20 cellular contexts compared by ENCODE assay signal in the genomic region with DNA sequence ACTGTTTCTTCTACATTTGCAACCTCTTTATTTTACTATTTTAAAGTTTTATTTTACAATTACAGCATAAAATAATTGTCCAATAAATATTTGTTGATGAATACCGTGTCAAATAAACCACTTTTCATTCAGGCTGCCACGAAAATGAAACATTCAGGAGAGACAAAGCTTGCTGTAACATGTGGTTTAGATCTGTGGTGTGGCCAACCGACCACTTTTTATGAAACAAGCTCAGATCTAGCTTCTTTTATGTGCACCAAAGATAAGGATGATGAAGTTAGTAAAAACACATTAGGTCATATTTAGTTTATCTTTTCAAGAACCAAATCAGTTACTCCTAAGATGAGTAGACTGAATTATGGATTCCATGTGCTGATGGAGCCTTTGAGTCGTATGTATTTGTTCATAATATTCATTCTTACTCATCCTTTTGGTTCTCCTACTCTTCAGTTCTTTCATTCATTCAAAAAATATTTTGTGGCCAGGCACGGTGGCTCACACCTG.
"Had no signal": no experiment of that assay in that cellular context is flagged by ENCODE, and none has a peak within 500 bp of the region (broad histone marks: within the 10 kb centered on the region; RNA-seq: fewer than 3 reads in every experiment).

No MANE protein-coding gene starts in this region.

- H3K9me3 ChIP-seq: left ventricle myocardium inferior, lower lobe of right lung, right atrium auricular region, sigmoid colon, testis, tibial nerve, upper lobe of right lung, vagina had no signal

- H3K27me3 ChIP-seq: right atrium auricular region, sigmoid colon, testis, tibial nerve, upper lobe of right lung, vagina had no signal

- H3K27ac ChIP-seq: foreskin keratinocyte, left ventricle myocardium inferior, lower lobe of right lung, right atrium auricular region, sigmoid colon, skin epidermis, testis, tibial nerve, upper lobe of right lung, vagina had no signal

- H3K4me1 ChIP-seq: foreskin keratinocyte, lower lobe of right lung, sigmoid colon, testis, upper lobe of right lung, vagina had no signal

- ATAC-seq: foreskin keratinocyte; lower lobe of right lung; stimulated activated naive B cell treated with anti-CD40 and anti-IgM and Interleukin-4, amounts not matched to agents 10 μg/mL and 1 μg/mL and 100 μg/mL, for 72 hours; stimulated activated naive CD8-positive, alpha-beta T cell treated with anti-CD3 and anti-CD28 coated beads, Interleukin-15, amount 100 ng/mL, for 72 hours; upper lobe of right lung had no signal

- DNase-seq: effector CD4-positive, alpha-beta T cell; endodermal cell; erythroblast; foreskin keratinocyte; immature natural killer cell; left ventricle myocardium inferior; lower lobe of right lung; midbrain; posterior cingulate gyrus; sigmoid colon; stimulated activated CD4-positive, alpha-beta T cell treated with anti-CD3 and anti-CD28 coated beads, Interleukin-2, amount 100 ng/mL, for 24 hours; stimulated activated CD4-positive, alpha-beta T cell treated with anti-CD3 and anti-CD28 coated beads, Interleukin-4, amount 100 ng/mL, for 4 hours; stimulated activated naive B cell treated with anti-CD40 and anti-IgM and Interleukin-4, amounts not matched to agents 10 μg/mL and 1 μg/mL and 100 μg/mL, for 72 hours; stimulated activated naive CD8-positive, alpha-beta T cell treated with anti-CD3 and anti-CD28 coated beads, Interleukin-15, amount 100 ng/mL, for 72 hours; testis; upper lobe of right lung had no signal

- H3K36me3 ChIP-seq: left ventricle myocardium inferior, lower lobe of right lung, right atrium auricular region, sigmoid colon, tibial nerve, upper lobe of right lung, vagina had no signal

- H3K4me3 ChIP-seq: left ventricle myocardium inferior, lower lobe of right lung, right atrium auricular region, sigmoid colon, skin epidermis, testis, tibial nerve, upper lobe of right lung, vagina had no signal
